8 cellular contexts compared by ENCODE assay signal in genomic region chr4:112234952-112235609, GRCh38. TPM values are rescaled to one million over a fixed set of nuclear protein-coding genes. Genes with fewer than 3 reads are reported as not detected.
DNase-seq lines count a peak whose midpoint lies in the region; ATAC-seq and TF ChIP-seq lines count a peak whose summit lies in the region.

No MANE protein-coding gene starts in this region.

- H3K27me3 Mint-ChIP-seq in activated CD4-positive, alpha-beta T cell treated with anti-CD3 and anti-CD28 coated beads, Interleukin-2, amount 10 ng/mL, durations not matched to agents 7 days and 5 days, result no peaks in the 10 kb centered on the region
- H3K27me3 Mint-ChIP-seq in naive thymus-derived CD4-positive, alpha-beta T cell, result no peaks in the 10 kb centered on the region

- TF ChIP-seq CTCF in AG04450 (IDR thresholded peaks at IDR 0.05; ENCODE audit: low read depth, low read length) (peak; percentile 84), GM06990 (IDR thresholded peaks at IDR 0.05; ENCODE audit: insufficient read depth, low read length, poor library complexity, severe bottlenecking) (peak; percentile 75), epithelial cell of esophagus (IDR thresholded peaks at IDR 0.05; ENCODE audit: insufficient read depth, low read depth, low read length, missing control alignments) (peak; percentile 88), upper lobe of right lung (IDR thresholded peaks at IDR 0.05) (peak; percentile 79)

- ATAC-seq in naive thymus-derived CD4-positive, alpha-beta T cell, result no peak
- no peak for ATAC-seq in upper lobe of right lung
- ATAC-seq in HG02763 (IDR thresholded peaks at IDR 0.05; ENCODE audit: unreplicated experiment), result no peak

- intact Hi-C loops in naive thymus-derived CD4-positive, alpha-beta T cell (cut with micrococcal nuclease), result loop anchor here (1.0 to 10.0 kb wide), 9 partner anchors 20 to 1527 kb away; partner anchors contain the start of gene CAMK2D (in 1 of the 2)
- intact Hi-C loops in upper lobe of right lung (cut with DNase I), result loop anchor here (10.0 kb wide), 1 partner anchor 130 kb away; no protein-coding TSS in a partner anchor

- no peak overlapping the region for H3K4me3 Mint-ChIP-seq in activated CD4-positive, alpha-beta T cell treated with anti-CD3 and anti-CD28 coated beads, Interleukin-2, amount 10 ng/mL, durations not matched to agents 7 days and 5 days
- peak overlapping the region in 1 of 10 donors; percentile 31 for H3K4me3 Mint-ChIP-seq in naive thymus-derived CD4-positive, alpha-beta T cell

- CTCF ChIA-PET in AG04450 (lab: Charles Lee), result interaction anchor here (0.7 to 7.3 kb wide), 17 partner anchors 8 to 142 kb away, joined by 3 to 166 read pairs (median 4); no protein-coding TSS in a partner anchor
- CTCF ChIA-PET in activated CD4-positive, alpha-beta T cell treated with anti-CD3 and anti-CD28 coated beads, Interleukin-2, amount 10 ng/mL, durations not matched to agents 7 days and 5 days (lab: Charles Lee), result interaction anchor here (0.6 to 1.8 kb wide), 5 partner anchors 10 to 136 kb away, joined by 3 to 5 read pairs (median 4); no protein-coding TSS in a partner anchor
- CTCF ChIA-PET in naive thymus-derived CD4-positive, alpha-beta T cell (lab: Charles Lee), result interaction anchor here (0.6 to 4.0 kb wide), 17 partner anchors 8 to 531 kb away, joined by 3 to 39 read pairs (median 4); no protein-coding TSS in a partner anchor

- H3K4me3 ChIP-seq in AG04450 (ENCODE audit: low read depth, low read length) (no peak overlapping the region), GM06990 (replicated peaks; ENCODE audit: low read depth, low read length) (no peak overlapping the region), epithelial cell of esophagus (ENCODE audit: low read length) (no peak overlapping the region), upper lobe of right lung (no peak overlapping the region)
- H3K4me3 ChIP-seq in naive thymus-derived CD4-positive, alpha-beta T cell (ENCODE audit: low read length), result no peak overlapping the region

- peaks cover 41% of the 10 kb centered on the region for H3K4me1 Mint-ChIP-seq in activated CD4-positive, alpha-beta T cell treated with anti-CD3 and anti-CD28 coated beads, Interleukin-2, amount 10 ng/mL, durations not matched to agents 7 days and 5 days
- H3K4me1 Mint-ChIP-seq in naive thymus-derived CD4-positive, alpha-beta T cell, result peaks cover 31 to 70% (median 54%) of the 10 kb centered on the region in 7 donors

- peaks cover 1% of the 10 kb centered on the region for H3K36me3 Mint-ChIP-seq in activated CD4-positive, alpha-beta T cell treated with anti-CD3 and anti-CD28 coated beads, Interleukin-2, amount 10 ng/mL, durations not matched to agents 7 days and 5 days (ENCODE audit: low read depth)
- H3K36me3 Mint-ChIP-seq in naive thymus-derived CD4-positive, alpha-beta T cell, result peaks cover 0 to 14% (median 6%) of the 10 kb centered on the region in 5 donors

- POLR2A ChIA-PET in AG04450 (lab: Yijun Ruan, JAX), result no interaction called here
- POLR2A ChIA-PET in activated CD4-positive, alpha-beta T cell treated with anti-CD3 and anti-CD28 coated beads, Interleukin-2, amount 10 ng/mL, durations not matched to agents 7 days and 5 days (lab: Charles Lee), result no interaction called here
- POLR2A ChIA-PET in naive thymus-derived CD4-positive, alpha-beta T cell (lab: Charles Lee), result interaction anchor here (0.8 to 1.7 kb wide), 4 partner anchors 51 to 268 kb away, joined by 3 to 5 read pairs (median 4); partner anchors contain the start of gene TIFA

- H3K9me3 ChIP-seq in AG04450 (ENCODE audit: control insufficient read depth, insufficient read depth, low read length), result peaks cover 3% of the 10 kb centered on the region; the same call in 1 of the 2 replicates
- H3K9me3 ChIP-seq in naive thymus-derived CD4-positive, alpha-beta T cell (ENCODE audit: control insufficient read depth in 2 of 3, low read length in 3 of 3), result no peaks in the 10 kb centered on the region
- no peaks in the 10 kb centered on the region for H3K9me3 ChIP-seq in upper lobe of right lung

- H3K36me3 ChIP-seq in GM06990 (ENCODE audit: control insufficient read depth, insufficient read depth, low read length), result no peaks in the 10 kb centered on the region
- H3K36me3 ChIP-seq in naive thymus-derived CD4-positive, alpha-beta T cell (ENCODE audit: control insufficient read depth in 2 of 3, insufficient read depth in 3 of 3, low read length in 3 of 3), result peaks cover 0 to 6% (median 0%) of the 10 kb centered on the region in 3 experiments
- no peaks in the 10 kb centered on the region for H3K36me3 ChIP-seq in upper lobe of right lung

- no peak overlapping the region for H3K27ac Mint-ChIP-seq in activated CD4-positive, alpha-beta T cell treated with anti-CD3 and anti-CD28 coated beads, Interleukin-2, amount 10 ng/mL, durations not matched to agents 7 days and 5 days
- H3K27ac Mint-ChIP-seq in naive thymus-derived CD4-positive, alpha-beta T cell, result peak overlapping the region in 1 of 9 donors; percentile 71

- peaks cover 3 to 12% of the 10 kb centered on the region in 2 donors for H3K4me1 ChIP-seq in naive thymus-derived CD4-positive, alpha-beta T cell (ENCODE audit: control insufficient read depth in 2 of 2, insufficient read depth in 2 of 2, low read length in 2 of 2)
- H3K4me1 ChIP-seq in upper lobe of right lung, result peaks cover 17% of the 10 kb centered on the region

- H3K27me3 ChIP-seq in AG04450 (ENCODE audit: control insufficient read depth, insufficient read depth, low read length) (no peaks in the 10 kb centered on the region), GM06990 (replicated peaks; ENCODE audit: control insufficient read depth, insufficient read depth, low read length) (no peaks in the 10 kb centered on the region), upper lobe of right lung (no peaks in the 10 kb centered on the region)
- H3K27me3 ChIP-seq in naive thymus-derived CD4-positive, alpha-beta T cell (ENCODE audit: control insufficient read depth in 2 of 2, insufficient read depth in 2 of 2, low read length in 2 of 2), result no peaks in the 10 kb centered on the region

- no peaks in the 10 kb centered on the region for H3K9me3 Mint-ChIP-seq in activated CD4-positive, alpha-beta T cell treated with anti-CD3 and anti-CD28 coated beads, Interleukin-2, amount 10 ng/mL, durations not matched to agents 7 days and 5 days
- H3K9me3 Mint-ChIP-seq in naive thymus-derived CD4-positive, alpha-beta T cell, result no peaks in the 10 kb centered on the region

- H3K27ac ChIP-seq in AG04450 (ENCODE audit: low read depth, low read length), result no peak overlapping the region
- no peak overlapping the region for H3K27ac ChIP-seq in naive thymus-derived CD4-positive, alpha-beta T cell (ENCODE audit: low read depth, low read length)
- no peak overlapping the region for H3K27ac ChIP-seq in upper lobe of right lung

- DNase-seq in AG04450 (ENCODE audit: low read depth, low spot score) (peak; percentile 74), GM06990 (ENCODE audit: extremely low read depth, insufficient read length) (peak; percentile 11), NCI-H2196 treated with DMSO at 0.1 percent for 48 hours (lab: John Stamatoyannopoulos, UW; ENCODE audit: unreplicated experiment) (peak; percentile 2), epithelial cell of esophagus (ENCODE audit: low read depth) (peak; percentile 90), upper lobe of right lung (no peak)
- peak; percentile 71 for DNase-seq in activated CD4-positive, alpha-beta T cell treated with anti-CD3 and anti-CD28 coated beads, Interleukin-2, amount 10 ng/mL, durations not matched to agents 7 days and 5 days
- DNase-seq in naive thymus-derived CD4-positive, alpha-beta T cell, result peak in 8 of 9 donors; percentile 11 to 61 (median 49)

RNA-seq across cellular contexts. Expression of gene AP1AR, which starts 3.5 kb away (rescaled TPM):
- 7.6 and 11.8 TPM in 2 replicates for polyA plus RNA-seq in AG04450 (2011; rRNA removed)
- 2.7 and 4.0 TPM in 2 replicates for polyA minus RNA-seq in AG04450 (2011; rRNA and poly(A)+ RNA removed)
- total RNA-seq in activated CD4-positive, alpha-beta T cell treated with anti-CD3 and anti-CD28 coated beads, Interleukin-2, amount 10 ng/mL, durations not matched to agents 7 days and 5 days, result 10 to 100 TPM in 1 of 2 experiments, 1 to 10 TPM in 1; 10.0 to 10.5 TPM
- total RNA-seq in naive thymus-derived CD4-positive, alpha-beta T cell, result 10 to 100 TPM in 4 of 5 experiments, 1 to 10 TPM in 1; 7.3 to 21.0 (median 17.0) TPM
- polyA plus RNA-seq in naive thymus-derived CD4-positive, alpha-beta T cell, result 10 to 100 TPM; 16.4 to 23.8 TPM
- 16.6 TPM for total RNA-seq in upper lobe of right lung

RNA-seq across cellular contexts. Expression of gene TIFA, which starts 50.6 kb away (rescaled TPM):
- polyA plus RNA-seq in AG04450 (2011; rRNA removed), result 8.8 and 10.9 TPM in 2 replicates
- 2.9 and 5.3 TPM in 2 replicates for polyA minus RNA-seq in AG04450 (2011; rRNA and poly(A)+ RNA removed)
- 10 to 100 TPM; 27.0 to 29.4 TPM for total RNA-seq in activated CD4-positive, alpha-beta T cell treated with anti-CD3 and anti-CD28 coated beads, Interleukin-2, amount 10 ng/mL, durations not matched to agents 7 days and 5 days
- total RNA-seq in naive thymus-derived CD4-positive, alpha-beta T cell, result 10 to 100 TPM in 4 of 5 experiments, 1 to 10 TPM in 1; 8.7 to 38.8 (median 12.3) TPM
- polyA plus RNA-seq in naive thymus-derived CD4-positive, alpha-beta T cell, result 10 to 100 TPM; 11.5 to 19.9 TPM
- 10.6 TPM for total RNA-seq in upper lobe of right lung
